ENCODE assay signal across 8 cellular contexts in genomic region chr1:27392096-27392777, GRCh38. TPM values are rescaled to one million over a fixed set of nuclear protein-coding genes. Genes with fewer than 3 reads are reported as not detected.
A peak's percentile ranks its signal among the peaks of the same experiment; 100 is the strongest.
DNase-seq lines count a peak whose midpoint lies in the region; ATAC-seq and TF ChIP-seq lines count a peak whose summit lies in the region.

Gene GPR3, plus strand, starts transcription at chr1:27392622. Its CDS starts 1,177 bp downstream, at chr1:27393799.

- H3K27ac ChIP-seq in Karpas-422 (ENCODE audit: low read length) = no peak within 1 kb of the TSS

- H3K4me3 ChIP-seq in Karpas-422 (ENCODE audit: low read length) (peak within 1 kb of the TSS; percentile 96), fibroblast of mammary gland (ENCODE audit: control insufficient read depth, low read depth, low read length) (peak within 1 kb of the TSS; percentile 81)

- no peaks in the 10 kb centered on the region for H3K9me3 ChIP-seq in Karpas-422 (ENCODE audit: low read length)

- ATAC-seq in GM21723 (IDR thresholded peaks at IDR 0.05; ENCODE audit: unreplicated experiment) = peak; percentile 73
- peak; percentile 94 for ATAC-seq in activated T-helper 17 cell treated with anti-CD3 and anti-CD28 coated beads, Interleukin-2, amount 50 U/mL, for 72 hours (replicated peaks)
- peak; percentile 97 to 98 for ATAC-seq in natural killer cell treated with Interleukin-12 subunit alpha and Interleukin-12 subunit beta and Interleukin-15 and Interleukin-18, amount 100 ng/mL, for 72 hours

- H3K79me2 ChIP-seq in Karpas-422 (ENCODE audit: low read length) = peaks cover 5% of the 10 kb centered on the region; the same call in 1 of the 2 replicates

- H3K4me1 ChIP-seq in Karpas-422 (ENCODE audit: low read length) = peaks cover 29% of the 10 kb centered on the region

- peak; percentile 38 for TF ChIP-seq CTCF in fibroblast of mammary gland (conservative IDR thresholded peaks at IDR 0.05; ENCODE audit: control insufficient read depth, insufficient read depth, low read depth, low read length)

- H3K4me2 ChIP-seq in Karpas-422 (ENCODE audit: low read depth, low read length, poor library complexity, severe bottlenecking) = peak within 1 kb of the TSS; percentile 98

- H3K4me1 Mint-ChIP-seq in activated T-helper 17 cell treated with anti-CD3 and anti-CD28 coated beads, Interleukin-2, amount 50 U/mL, for 72 hours = peaks cover 13% of the 10 kb centered on the region
- H3K4me1 Mint-ChIP-seq in natural killer cell treated with Interleukin-12 subunit alpha and Interleukin-12 subunit beta and Interleukin-15 and Interleukin-18, amount 100 ng/mL, for 72 hours (ENCODE audit: low read depth in 2 of 2) = peaks cover 9 to 13% of the 10 kb centered on the region in 2 donors

- no peaks in the 10 kb centered on the region for H4K20me1 ChIP-seq in Karpas-422 (ENCODE audit: insufficient read depth, low read depth, low read length)

- no peaks in the 10 kb centered on the region for H3K9me3 Mint-ChIP-seq in activated T-helper 17 cell treated with anti-CD3 and anti-CD28 coated beads, Interleukin-2, amount 50 U/mL, for 72 hours
- H3K9me3 Mint-ChIP-seq in natural killer cell treated with Interleukin-12 subunit alpha and Interleukin-12 subunit beta and Interleukin-15 and Interleukin-18, amount 100 ng/mL, for 72 hours = no peaks in the 10 kb centered on the region

- DNase-seq in DMS153 treated with DMSO at 0.1 percent for 48 hours (lab: John Stamatoyannopoulos, UW; ENCODE audit: unreplicated experiment) (peak; percentile 95), Karpas-422 (peak; percentile 97), RPMI7951 (ENCODE audit: low read depth) (peak; percentile 92), fibroblast of mammary gland (ENCODE audit: low read depth) (peak; percentile 88)
- peak; percentile 92 for DNase-seq in natural killer cell treated with Interleukin-12 subunit alpha and Interleukin-12 subunit beta and Interleukin-15 and Interleukin-18, amount 100 ng/mL, for 72 hours (ENCODE audit: low spot score)
- DNase-seq in stimulated activated naive CD4-positive, alpha-beta T cell (lab: John Stamatoyannopoulos, UW) = peak; percentile 85 to 93 (median 92)

- H3K9me2 ChIP-seq in Karpas-422 (replicated peaks; ENCODE audit: insufficient read depth, low read length) = no peaks in the 10 kb centered on the region

- no peaks in the 10 kb centered on the region for H3K36me3 Mint-ChIP-seq in activated T-helper 17 cell treated with anti-CD3 and anti-CD28 coated beads, Interleukin-2, amount 50 U/mL, for 72 hours (ENCODE audit: low read depth)
- no peaks in the 10 kb centered on the region for H3K36me3 Mint-ChIP-seq in natural killer cell treated with Interleukin-12 subunit alpha and Interleukin-12 subunit beta and Interleukin-15 and Interleukin-18, amount 100 ng/mL, for 72 hours

- peak within 1 kb of the TSS; percentile 97 for H2AFZ ChIP-seq in Karpas-422 (ENCODE audit: low read length)

- H3K9ac ChIP-seq in Karpas-422 (ENCODE audit: low read length) = peak within 1 kb of the TSS; percentile 90

- peak within 1 kb of the TSS; percentile 91 for H3K27ac Mint-ChIP-seq in activated T-helper 17 cell treated with anti-CD3 and anti-CD28 coated beads, Interleukin-2, amount 50 U/mL, for 72 hours
- H3K27ac Mint-ChIP-seq in natural killer cell treated with Interleukin-12 subunit alpha and Interleukin-12 subunit beta and Interleukin-15 and Interleukin-18, amount 100 ng/mL, for 72 hours = peak within 1 kb of the TSS; percentile 70 to 82

- H3K36me3 ChIP-seq in Karpas-422 (ENCODE audit: insufficient read depth, low read length) = no peaks in the 10 kb centered on the region

- no peaks in the 10 kb centered on the region for H3K27me3 ChIP-seq in Karpas-422 (ENCODE audit: low read length)

- H3K27me3 Mint-ChIP-seq in activated T-helper 17 cell treated with anti-CD3 and anti-CD28 coated beads, Interleukin-2, amount 50 U/mL, for 72 hours = no peaks in the 10 kb centered on the region
- peaks cover 0 to 6% of the 10 kb centered on the region in 2 donors for H3K27me3 Mint-ChIP-seq in natural killer cell treated with Interleukin-12 subunit alpha and Interleukin-12 subunit beta and Interleukin-15 and Interleukin-18, amount 100 ng/mL, for 72 hours

- H3K4me3 Mint-ChIP-seq in activated T-helper 17 cell treated with anti-CD3 and anti-CD28 coated beads, Interleukin-2, amount 50 U/mL, for 72 hours = peak within 1 kb of the TSS; percentile 92
- H3K4me3 Mint-ChIP-seq in natural killer cell treated with Interleukin-12 subunit alpha and Interleukin-12 subunit beta and Interleukin-15 and Interleukin-18, amount 100 ng/mL, for 72 hours = peak within 1 kb of the TSS; percentile 83

RNA-seq across cellular contexts. Expression of gene GPR3, which starts in this region (rescaled TPM):
- 3.6 and 3.7 TPM in 2 replicates for total RNA-seq in Karpas-422 (2014; rRNA removed; shearing (Covaris generic); ENCODE audit: low replicate concordance)
- 4.5 and 6.4 TPM in 2 replicates for total RNA-seq in RPMI7951 (2014; rRNA removed; shearing (Covaris generic))
- under 1 TPM; 0.26 to 0.42 TPM for total RNA-seq in activated T-helper 17 cell treated with anti-CD3 and anti-CD28 coated beads, Interleukin-2, amount 50 U/mL, for 72 hours
- 1 to 10 TPM in 1 of 2 donors, under 1 TPM in 1; 0.64 to 1.1 TPM for total RNA-seq in natural killer cell treated with Interleukin-12 subunit alpha and Interleukin-12 subunit beta and Interleukin-15 and Interleukin-18, amount 100 ng/mL, for 72 hours

Comparison
In these comparisons a context has a peak if more than half of its experiments do, and no peak if none do; other contexts are left out.
1. Peak in ATAC-seq in activated T-helper 17 cell treated with anti-CD3 and anti-CD28 coated beads, Interleukin-2, amount 50 U/mL, for 72 hours; RNA of the gene not detected or under 1 TPM.